Comparison of ENCODE assay signal across 8 cellular contexts in the genomic region with DNA sequence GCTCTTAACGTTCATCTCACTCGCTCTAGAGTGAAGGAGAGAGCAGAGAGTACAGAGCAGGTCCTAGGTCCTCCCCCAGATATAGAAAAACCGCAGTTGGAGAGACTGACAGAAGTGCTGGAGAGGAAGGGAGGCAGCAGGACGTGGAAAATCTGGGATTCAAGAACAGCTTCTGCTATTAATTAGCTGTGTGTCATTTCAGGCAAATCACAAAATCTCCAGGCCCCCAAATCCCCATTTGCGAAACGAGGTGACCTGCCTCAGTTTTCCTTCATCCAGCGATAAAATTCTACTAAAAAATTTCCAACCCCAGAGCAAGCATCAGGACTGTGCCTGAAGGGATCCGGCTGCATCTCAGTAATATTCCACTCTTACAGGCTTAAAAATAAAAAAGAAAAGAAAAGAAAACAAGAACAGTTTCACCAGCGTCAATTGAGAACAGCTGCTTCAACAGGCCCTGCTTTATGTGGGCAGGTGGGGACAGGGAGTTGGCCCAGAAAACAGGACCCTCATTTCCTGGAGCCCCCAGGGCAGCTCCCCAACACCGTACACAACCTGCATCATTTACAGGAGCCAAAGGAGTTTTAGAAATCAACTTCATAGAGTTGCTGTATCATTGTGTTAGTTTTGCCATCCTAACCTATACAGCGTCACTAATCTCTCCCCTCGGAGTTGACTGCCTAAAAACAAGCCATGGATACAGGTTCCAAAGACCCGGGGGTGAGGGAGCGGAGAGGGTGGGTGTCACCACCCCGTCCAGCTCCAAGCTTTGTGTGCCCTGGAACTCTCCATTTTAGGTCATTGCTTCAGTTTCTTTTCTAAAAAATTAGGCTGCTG. TPM values are rescaled to one million over a fixed set of nuclear protein-coding genes. Genes with fewer than 3 reads are reported as not detected.
A peak's percentile ranks its signal among the peaks of the same experiment; 100 is the strongest.
DNase-seq lines count a peak whose midpoint lies in the region; ATAC-seq and TF ChIP-seq lines count a peak whose summit lies in the region.

No MANE protein-coding gene starts in this region.

- in situ Hi-C loops in Caki2 (cut with HindIII; ENCODE audit: low pct_unique_long_range_greater_than_20kb, low sequenced_read_pairs): no loop called here

- peak overlapping the region; percentile 76 for H3K9ac ChIP-seq in rectal smooth muscle tissue (ENCODE audit: low read length)

- no peaks in the 10 kb centered on the region for H3K27me3 ChIP-seq in rectal smooth muscle tissue (ENCODE audit: control insufficient read depth, insufficient read depth, low read length)

- H3K36me3 ChIP-seq in rectal smooth muscle tissue (ENCODE audit: control insufficient read depth, insufficient read depth, low read length): peaks cover 13% of the 10 kb centered on the region

- ATAC-seq in HG02759 (IDR thresholded peaks at IDR 0.05; ENCODE audit: unreplicated experiment) (no peak), GM21390 (IDR thresholded peaks at IDR 0.05; ENCODE audit: unreplicated experiment) (no peak)

- peak; percentile 33 for DNase-seq in Caki2 (ENCODE audit: low read depth)
- peak; percentile 65 for DNase-seq in HFF-Myc (ENCODE audit: extremely low read depth, low read depth)
- peak; percentile 70 for DNase-seq in SK-N-DZ (ENCODE audit: low spot score)
- DNase-seq in fibroblast of pulmonary artery (ENCODE audit: low read depth): peak; percentile 57
- DNase-seq in GM19238 (ENCODE audit: insufficient read length, low spot score): no peak

- H3K27ac ChIP-seq in rectal smooth muscle tissue (ENCODE audit: low read depth, low read length): peak overlapping the region; percentile 97

- peak overlapping the region; percentile 43 for H3K4me3 ChIP-seq in HFF-Myc (replicated peaks; ENCODE audit: low read depth, low read length)
- peak overlapping the region; percentile 38 for H3K4me3 ChIP-seq in fibroblast of pulmonary artery (replicated peaks; ENCODE audit: low read depth, low read length)
- peak overlapping the region; percentile 21 for H3K4me3 ChIP-seq in rectal smooth muscle tissue (ENCODE audit: low read length)

- TF ChIP-seq CTCF in HFF-Myc (IDR thresholded peaks at IDR 0.05; ENCODE audit: low read depth, low read length, missing control alignments) (no peak), fibroblast of pulmonary artery (IDR thresholded peaks at IDR 0.05; ENCODE audit: low read length, missing control alignments) (no peak)

- H3K4me1 ChIP-seq in rectal smooth muscle tissue (ENCODE audit: control insufficient read depth, insufficient read depth, low read length): peaks cover 47% of the 10 kb centered on the region

RNA-seq across cellular contexts. Expression of gene MALAT1, which starts 2.3 kb away (rescaled TPM):
- 107 and 234 TPM in 2 replicates for total RNA-seq in Caki2 (2014; rRNA removed; shearing (Covaris generic); ENCODE audit: low replicate concordance)
- polyA plus RNA-seq in SK-N-DZ (2014; cell fraction: cytosol; rRNA removed): 15.5 and 29.5 TPM in 2 replicates
- 347 and 1,650 TPM in 2 replicates for polyA plus RNA-seq in SK-N-DZ (2014; cell fraction: nucleus; rRNA removed)

RNA-seq across cellular contexts. Expression of gene SCYL1, which starts 28.4 kb away (rescaled TPM):
- 42.2 and 58.0 TPM in 2 replicates for total RNA-seq in Caki2 (2014; rRNA removed; shearing (Covaris generic); ENCODE audit: low replicate concordance)
- 32.7 and 42.1 TPM in 2 replicates for polyA plus RNA-seq in SK-N-DZ (2014; cell fraction: cytosol; rRNA removed)
- 92.4 and 96.0 TPM in 2 replicates for polyA plus RNA-seq in SK-N-DZ (2014; cell fraction: nucleus; rRNA removed)
